In genomic region chr15:64117759-64118487, GRCh38 we compare ENCODE assay signal across 27 cellular contexts.
"Had no signal": no experiment of that assay in that cellular context is flagged by ENCODE, and none has a peak within 500 bp of the region (broad histone marks: within the 10 kb centered on the region; RNA-seq: fewer than 3 reads in every experiment).

No MANE protein-coding gene starts in this region.

- DNase-seq: activated CD4-positive, alpha-beta T cell treated with anti-CD3 and anti-CD28 coated beads, Interleukin-2, amount 10 ng/mL, durations not matched to agents 24 days and 14 days; activated CD4-positive, CD25-positive, alpha-beta regulatory T cell treated with anti-CD3 and anti-CD28 coated beads, Interleukin-2, amount 50 U/mL, for 72 hours; activated gamma-delta T cell; activated naive CD4-positive, alpha-beta T cell treated with anti-CD3 and anti-CD28 coated beads, Interleukin-2, amount 10 ng/mL, durations not matched to agents 7 days and 5 days; amniotic stem cell; central memory CD4-positive, alpha-beta T cell; effector CD4-positive, alpha-beta T cell; esophagus squamous epithelium; foreskin melanocyte; heart right ventricle; kidney glomerular epithelial cell; left ventricle myocardium superior; naive thymus-derived CD4-positive, alpha-beta T cell; nucleus accumbens; pancreas; stimulated activated CD4-positive, alpha-beta T cell treated with anti-CD3 and anti-CD28 coated beads, Interleukin-15, amount 100 ng/mL, for 24 hours; stimulated activated CD4-positive, alpha-beta T cell treated with anti-CD3 and anti-CD28 coated beads, Interleukin-2, amount 100 ng/mL, for 24 hours; stimulated activated naive CD4-positive, alpha-beta T cell treated with Interleukin-2 at 50 U/mL for 16 hours; T-helper 17 cell; T1000 had no signal

- H3K9me3 Mint-ChIP-seq: activated CD4-positive, alpha-beta T cell treated with anti-CD3 and anti-CD28 coated beads, Interleukin-2, amount 10 ng/mL, durations not matched to agents 24 days and 14 days; activated naive CD4-positive, alpha-beta T cell treated with anti-CD3 and anti-CD28 coated beads, Interleukin-2, amount 10 ng/mL, durations not matched to agents 7 days and 5 days; activated T-helper 1 cell treated with anti-CD3 and anti-CD28 coated beads, Interleukin-12 subunit alpha, Interleukin-12 subunit beta, Interleukin-2, Interleukin-4 antibody, amounts not matched to agents 30 ng/mL and 10 ng/mL and 1 ng/mL, durations not matched to agents 14 hours and 24 hours and 36 hours; dendritic cell treated with granulocyte-macrophage colony-stimulating factor and Interleukin-4, amounts not matched to agents 40 ng/mL and 50 ng/mL, for 4 days; mesothelial cell of epicardium; naive thymus-derived CD4-positive, alpha-beta T cell; type B pancreatic cell had no signal

- H3K4me3 ChIP-seq: esophagus squamous epithelium, heart right ventricle, pancreas, right atrium auricular region, thoracic aorta had no signal

- H3K4me1 Mint-ChIP-seq: activated CD4-positive, alpha-beta T cell treated with anti-CD3 and anti-CD28 coated beads, Interleukin-2, amount 10 ng/mL, durations not matched to agents 24 days and 14 days; activated naive CD4-positive, alpha-beta T cell treated with anti-CD3 and anti-CD28 coated beads, Interleukin-2, amount 10 ng/mL, durations not matched to agents 7 days and 5 days; mesothelial cell of epicardium had no signal

- H3K4me1 ChIP-seq: esophagus squamous epithelium, pancreas had no signal

- H3K27ac ChIP-seq: esophagus squamous epithelium, heart right ventricle, pancreas, right atrium auricular region, thoracic aorta had no signal

- H3K4me3 Mint-ChIP-seq: activated CD4-positive, alpha-beta T cell treated with anti-CD3 and anti-CD28 coated beads, Interleukin-2, amount 10 ng/mL, durations not matched to agents 24 days and 14 days; activated naive CD4-positive, alpha-beta T cell treated with anti-CD3 and anti-CD28 coated beads, Interleukin-2, amount 10 ng/mL, durations not matched to agents 7 days and 5 days; activated T-helper 1 cell treated with anti-CD3 and anti-CD28 coated beads, Interleukin-12 subunit alpha, Interleukin-12 subunit beta, Interleukin-2, Interleukin-4 antibody, amounts not matched to agents 30 ng/mL and 10 ng/mL and 1 ng/mL, durations not matched to agents 14 hours and 24 hours and 36 hours; dendritic cell treated with granulocyte-macrophage colony-stimulating factor and Interleukin-4, amounts not matched to agents 40 ng/mL and 50 ng/mL, for 4 days; mesothelial cell of epicardium; naive thymus-derived CD4-positive, alpha-beta T cell; T-helper 17 cell; type B pancreatic cell had no signal

- H3K27me3 Mint-ChIP-seq: activated CD4-positive, alpha-beta T cell treated with anti-CD3 and anti-CD28 coated beads, Interleukin-2, amount 10 ng/mL, durations not matched to agents 24 days and 14 days; activated naive CD4-positive, alpha-beta T cell treated with anti-CD3 and anti-CD28 coated beads, Interleukin-2, amount 10 ng/mL, durations not matched to agents 7 days and 5 days; dendritic cell treated with granulocyte-macrophage colony-stimulating factor and Interleukin-4, amounts not matched to agents 40 ng/mL and 50 ng/mL, for 4 days; naive thymus-derived CD4-positive, alpha-beta T cell; T-helper 17 cell; type B pancreatic cell had no signal

- H3K27me3 ChIP-seq: esophagus squamous epithelium, heart right ventricle, pancreas, right atrium auricular region had no signal

- H3K27ac Mint-ChIP-seq: activated CD4-positive, alpha-beta T cell treated with anti-CD3 and anti-CD28 coated beads, Interleukin-2, amount 10 ng/mL, durations not matched to agents 24 days and 14 days; activated naive CD4-positive, alpha-beta T cell treated with anti-CD3 and anti-CD28 coated beads, Interleukin-2, amount 10 ng/mL, durations not matched to agents 7 days and 5 days; activated T-helper 1 cell treated with anti-CD3 and anti-CD28 coated beads, Interleukin-12 subunit alpha, Interleukin-12 subunit beta, Interleukin-2, Interleukin-4 antibody, amounts not matched to agents 30 ng/mL and 10 ng/mL and 1 ng/mL, durations not matched to agents 14 hours and 24 hours and 36 hours; dendritic cell treated with granulocyte-macrophage colony-stimulating factor and Interleukin-4, amounts not matched to agents 40 ng/mL and 50 ng/mL, for 4 days; mesothelial cell of epicardium; T-helper 17 cell; type B pancreatic cell had no signal

- ATAC-seq: heart right ventricle; left ventricle myocardium superior; naive thymus-derived CD4-positive, alpha-beta T cell; SK-N-SH treated with all-trans-retinoic acid at 6 μM for 48 hours; T-helper 17 cell had no signal

- H3K9me3 ChIP-seq: esophagus squamous epithelium, heart right ventricle, pancreas, right atrium auricular region, thoracic aorta had no signal
